Comparison of ENCODE assay signal across 8 cellular contexts in the genomic region with DNA sequence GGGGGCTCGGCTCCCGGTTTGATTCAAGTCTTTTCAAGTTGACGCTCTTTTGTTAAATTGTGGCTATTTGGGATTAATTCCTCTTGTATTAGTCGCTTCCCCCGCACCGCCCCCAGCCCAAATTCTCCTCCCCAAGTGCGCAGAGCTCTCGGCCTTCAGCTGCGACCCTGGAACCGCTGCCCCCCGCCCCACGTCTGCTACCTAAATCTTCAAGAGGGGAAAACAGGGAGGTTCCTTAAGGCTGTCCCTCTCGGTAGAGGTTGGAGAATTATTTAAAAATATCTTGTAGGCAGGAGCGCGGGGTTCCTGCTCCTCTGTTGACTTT. TPM values are rescaled to one million over a fixed set of nuclear protein-coding genes. Genes with fewer than 3 reads are reported as not detected.
DNase-seq lines count a peak whose midpoint lies in the region; ATAC-seq and TF ChIP-seq lines count a peak whose summit lies in the region.

No MANE protein-coding gene starts in this region.

- peak overlapping the region; percentile 9 for H3K18ac ChIP-seq in mesendoderm (ENCODE audit: low read length)

- no peaks in the 10 kb centered on the region for H3K79me2 ChIP-seq in mesendoderm (ENCODE audit: control insufficient read depth, insufficient read depth, low read length)

- TF ChIP-seq CTCF in breast epithelium (IDR thresholded peaks at IDR 0.05) (no peak), upper lobe of left lung (IDR thresholded peaks at IDR 0.05) (no peak)

- H3K4me1 ChIP-seq in breast epithelium (no peaks in the 10 kb centered on the region), mesendoderm (ENCODE audit: control insufficient read depth, low read depth, low read length) (no peaks in the 10 kb centered on the region), upper lobe of left lung (peaks cover 0 to 11% (median 8%) of the 10 kb centered on the region in 4 donors)

- peak overlapping the region; percentile 73 for H3K56ac ChIP-seq in mesendoderm (ENCODE audit: low read length)

- no peak overlapping the region for H2BK5ac ChIP-seq in mesendoderm (ENCODE audit: low read length)

- H4K8ac ChIP-seq in mesendoderm (ENCODE audit: low read depth, low read length): no peak overlapping the region

- no peak for ATAC-seq in activated T-cell treated with anti-CD3 and anti-CD28 coated beads, Interleukin-2, amount 50 U/mL, for 72 hours (replicated peaks in 1 of 2)
- ATAC-seq in upper lobe of left lung (ENCODE audit: low FRiP score in 2 of 2) (no peak), HG03354 (IDR thresholded peaks at IDR 0.05; ENCODE audit: poor library complexity, severe bottlenecking, unreplicated experiment) (no peak)

- no peak for DNase-seq in activated T-cell treated with anti-CD3 and anti-CD28 coated beads, Interleukin-2, amount 50 U/mL, for 72 hours
- DNase-seq in activated T-cell treated with anti-CD3 and anti-CD28 coated beads, Interleukin-2, amount 50 U/mL, for 48 hours: no peak
- DNase-seq in breast epithelium (ENCODE audit: low spot score in 2 of 2) (no peak), mesendoderm (no peak), upper lobe of left lung (peak in 1 of 2 donors; percentile 42), NCI-H69 (lab: John Stamatoyannopoulos, UW) (no peak), DMS79 (lab: John Stamatoyannopoulos, UW) (no peak)

- H3K27me3 ChIP-seq in breast epithelium (peaks cover 0 to 29% of the 10 kb centered on the region in 2 donors), mesendoderm (ENCODE audit: insufficient read depth, low read length, poor library complexity) (no peaks in the 10 kb centered on the region), upper lobe of left lung (no peaks in the 10 kb centered on the region)

- H3K27me3 Mint-ChIP-seq in activated T-cell treated with anti-CD3 and anti-CD28 coated beads, Interleukin-2, amount 50 U/mL, for 72 hours (ENCODE audit: low read depth): peaks cover 14% of the 10 kb centered on the region

- no peak overlapping the region for H3K4ac ChIP-seq in mesendoderm (ENCODE audit: low read depth, low read length)

- peak overlapping the region; percentile 83 to 92 for H3K4me3 Mint-ChIP-seq in activated T-cell treated with anti-CD3 and anti-CD28 coated beads, Interleukin-2, amount 50 U/mL, for 72 hours

- no peaks in the 10 kb centered on the region for H3K9me3 ChIP-seq in breast epithelium
- H3K9me3 ChIP-seq in upper lobe of left lung: no peaks in the 10 kb centered on the region

- H3K4me2 ChIP-seq in mesendoderm (ENCODE audit: low read length): peak overlapping the region; percentile 50

- H2AK5ac ChIP-seq in mesendoderm (ENCODE audit: low read length): no peak overlapping the region

- H2BK120ac ChIP-seq in mesendoderm (ENCODE audit: low read depth, low read length): no peak overlapping the region

- H3K27ac ChIP-seq in breast epithelium (peak overlapping the region; percentile 83 to 93), mesendoderm (ENCODE audit: low read depth, low read length) (no peak overlapping the region), upper lobe of left lung (peak overlapping the region; percentile 87 to 94 (median 91))

- no peaks in the 10 kb centered on the region for H3K79me1 ChIP-seq in mesendoderm (ENCODE audit: low read length)

- peak overlapping the region; percentile 54 for H3K27ac Mint-ChIP-seq in activated T-cell treated with anti-CD3 and anti-CD28 coated beads, Interleukin-2, amount 50 U/mL, for 72 hours

- TF ChIP-seq EP300 in upper lobe of left lung (IDR thresholded peaks at IDR 0.05): no peak

- intact Hi-C loops in breast epithelium (cut with DNase I; ENCODE audit: low total_unique reads): no loop called here

- H3K4me1 Mint-ChIP-seq in activated T-cell treated with anti-CD3 and anti-CD28 coated beads, Interleukin-2, amount 50 U/mL, for 72 hours (ENCODE audit: low read depth): peaks cover 15% of the 10 kb centered on the region

- H3K23ac ChIP-seq in mesendoderm (ENCODE audit: low read length): no peak overlapping the region

- H4K5ac ChIP-seq in mesendoderm (ENCODE audit: low read length): no peak overlapping the region

- no peaks in the 10 kb centered on the region for H3K9me3 Mint-ChIP-seq in activated T-cell treated with anti-CD3 and anti-CD28 coated beads, Interleukin-2, amount 50 U/mL, for 72 hours

- H2BK15ac ChIP-seq in mesendoderm (replicated peaks; ENCODE audit: low read depth): no peak overlapping the region

- no peak for TF ChIP-seq POLR2A in breast epithelium (IDR thresholded peaks at IDR 0.05)
- TF ChIP-seq POLR2A in upper lobe of left lung (IDR thresholded peaks at IDR 0.05): no peak

- peaks cover 5 to 6% of the 10 kb centered on the region in 2 donors for H3K36me3 Mint-ChIP-seq in activated T-cell treated with anti-CD3 and anti-CD28 coated beads, Interleukin-2, amount 50 U/mL, for 72 hours (ENCODE audit: insufficient read depth in 2 of 2)

- no CpG with 5 or more reads among the region's 15 CpGs for WGBS in mesendoderm (ENCODE audit: extremely low coverage, insufficient coverage, low lambda C conversion rate)
- 3 to 20% methylated on average over 8 to 15 of the region's 15 CpGs for WGBS in upper lobe of left lung, 2 donors

- peak overlapping the region; percentile 63 to 77 (median 71) for H3K4me3 ChIP-seq in breast epithelium
- no peak overlapping the region for H3K4me3 ChIP-seq in mesendoderm (ENCODE audit: low read length)
- H3K4me3 ChIP-seq in upper lobe of left lung: peak overlapping the region; percentile 10 to 72 (median 66)

- H3K9ac ChIP-seq in mesendoderm (ENCODE audit: low read length): peak overlapping the region; percentile 63

- H3K36me3 ChIP-seq in breast epithelium (no peaks in the 10 kb centered on the region), mesendoderm (ENCODE audit: control insufficient read depth, insufficient read depth, low read length) (no peaks in the 10 kb centered on the region), upper lobe of left lung (no peaks in the 10 kb centered on the region)

RNA-seq across cellular contexts. Expression of gene RPS6KA3, which starts 0.9 kb away (rescaled TPM):
- total RNA-seq in activated T-cell treated with anti-CD3 and anti-CD28 coated beads, Interleukin-2, amount 50 U/mL, for 72 hours: 10 to 100 TPM; 49.4 to 54.4 TPM
- 10 to 100 TPM; 35.7 to 41.0 (median 37.0) TPM for total RNA-seq in breast epithelium
- polyA plus RNA-seq in mesendoderm (2013, experiment 1 of 2): 4.9 TPM
- polyA plus RNA-seq in mesendoderm (2013, experiment 2 of 2): 4.8 TPM
- total RNA-seq in upper lobe of left lung: 10 to 100 TPM; 24.6 to 93.0 (median 58.4) TPM
